ENCODE assay signal across 18 cellular contexts in genomic region chr18:63895190-63895589, GRCh38. TPM values are rescaled to one million over a fixed set of nuclear protein-coding genes. Genes with fewer than 3 reads are reported as not detected.
DNase-seq lines count a peak whose midpoint lies in the region; ATAC-seq lines count a peak whose summit lies in the region.
"Had no signal": no experiment of that assay in that cellular context is flagged by ENCODE, and none has a peak within 500 bp of the region (broad histone marks: within the 10 kb centered on the region; RNA-seq: fewer than 3 reads in every experiment).

No MANE protein-coding gene starts in this region.

- no peaks in the 10 kb centered on the region for H3K27me3 ChIP-seq in BLaER1 treated with 17β-estradiol and CSF1 and Interleukin-3, amounts not matched to agents 10 nM and 100 nM
- H3K27me3 ChIP-seq: Peyer's patch had no signal

- DNase-seq in KBM-7 (peak; percentile 6), NOMO-1 treated with dmso at 0.1 percent for 144 hours (lab: John Stamatoyannopoulos, UW; ENCODE audit: unreplicated experiment) (peak; percentile 61), epithelial cell of prostate (ENCODE audit: low read depth, low spot score) (no peak), dedifferentiated amniotic fluid mesenchymal stem cell (ENCODE audit: extremely low spot score) (no peak)
- no peak for DNase-seq in activated T-cell treated with anti-CD3 and anti-CD28 coated beads, Interleukin-2, amount 50 U/mL, for 72 hours
- DNase-seq: C1 segment of cervical spinal cord, H9, NCI-H1417 treated with DMSO at 0.1 percent for 48 hours, NCI-H2029 treated with DMSO at 0.1 percent for 48 hours, NCI-H2171 treated with DMSO at 0.1 percent for 48 hours, NCI-H510A, NCI-H774, Peyer's patch had no signal

- H3K36me3 Mint-ChIP-seq in activated T-cell treated with anti-CD3 and anti-CD28 coated beads, Interleukin-2, amount 50 U/mL, for 72 hours (ENCODE audit: insufficient read depth in 2 of 2), result no peaks in the 10 kb centered on the region
- H3K36me3 Mint-ChIP-seq: IgD-negative memory B cell had no signal

- no peaks in the 10 kb centered on the region for H3K36me3 ChIP-seq in BLaER1 treated with 17β-estradiol and CSF1 and Interleukin-3, amounts not matched to agents 10 nM and 100 nM
- H3K36me3 ChIP-seq: Peyer's patch had no signal

- H3K4me3 ChIP-seq in BLaER1 treated with 17β-estradiol and CSF1 and Interleukin-3, amounts not matched to agents 10 nM and 100 nM, result no peak overlapping the region
- H3K4me3 ChIP-seq: Peyer's patch had no signal

- no peaks in the 10 kb centered on the region for H3K9me3 Mint-ChIP-seq in activated T-cell treated with anti-CD3 and anti-CD28 coated beads, Interleukin-2, amount 50 U/mL, for 72 hours
- H3K9me3 Mint-ChIP-seq: IgD-negative memory B cell; T-helper 2 cell treated with Interferon-gamma antibody and Interleukin-4, amounts not matched to agents 5 μg/mL and 100 μg/mL, for 36 hours had no signal

- H3K27me3 Mint-ChIP-seq in activated T-cell treated with anti-CD3 and anti-CD28 coated beads, Interleukin-2, amount 50 U/mL, for 72 hours (ENCODE audit: low read depth), result peaks cover 40% of the 10 kb centered on the region

- no peak overlapping the region for H3K4me3 Mint-ChIP-seq in activated T-cell treated with anti-CD3 and anti-CD28 coated beads, Interleukin-2, amount 50 U/mL, for 72 hours
- H3K4me3 Mint-ChIP-seq: H9; IgD-negative memory B cell; T-helper 2 cell treated with Interferon-gamma antibody and Interleukin-4, amounts not matched to agents 5 μg/mL and 100 μg/mL, for 36 hours had no signal

- H3K9ac ChIP-seq in BLaER1 treated with 17β-estradiol and CSF1 and Interleukin-3, amounts not matched to agents 10 nM and 100 nM, result no peak overlapping the region

- no peak overlapping the region for H3K27ac Mint-ChIP-seq in activated T-cell treated with anti-CD3 and anti-CD28 coated beads, Interleukin-2, amount 50 U/mL, for 72 hours
- H3K27ac Mint-ChIP-seq: H9; IgD-negative memory B cell; T-helper 2 cell treated with Interferon-gamma antibody and Interleukin-4, amounts not matched to agents 5 μg/mL and 100 μg/mL, for 36 hours had no signal

- H3K4me1 ChIP-seq in BLaER1 treated with 17β-estradiol and CSF1 and Interleukin-3, amounts not matched to agents 10 nM and 100 nM, result peaks cover 7 to 47% (median 24%) of the 10 kb centered on the region in 10 experiments; a peak in 19 of 20 replicates
- H3K4me1 ChIP-seq: Peyer's patch had no signal

- no peak for ATAC-seq in activated T-cell treated with anti-CD3 and anti-CD28 coated beads, Interleukin-2, amount 50 U/mL, for 72 hours (replicated peaks in 1 of 2)
- ATAC-seq in HG02759 (IDR thresholded peaks at IDR 0.05; ENCODE audit: unreplicated experiment) (no peak), HG02938 (IDR thresholded peaks at IDR 0.05; ENCODE audit: unreplicated experiment) (no peak)

- H3K9me3 ChIP-seq in BLaER1 treated with 17β-estradiol and CSF1 and Interleukin-3, amounts not matched to agents 10 nM and 100 nM (replicated peaks in 1 of 11), result no peaks in the 10 kb centered on the region
- H3K9me3 ChIP-seq: Peyer's patch had no signal

- H3K27ac ChIP-seq in BLaER1 treated with 17β-estradiol and CSF1 and Interleukin-3, amounts not matched to agents 10 nM and 100 nM, result peak overlapping the region in 1 of 11 experiments; percentile 26; a peak in 1 of 22 replicates
- peak overlapping the region; percentile 23 for H3K27ac ChIP-seq in epithelial cell of prostate
- H3K27ac ChIP-seq: Peyer's patch had no signal

- H4K20me1 ChIP-seq in BLaER1 treated with 17β-estradiol and CSF1 and Interleukin-3, amounts not matched to agents 10 nM and 100 nM, result no peaks in the 10 kb centered on the region

- peak overlapping the region; percentile 17 to 77 (median 60); a peak in 21 of 22 replicates for H3K4me2 ChIP-seq in BLaER1 treated with 17β-estradiol and CSF1 and Interleukin-3, amounts not matched to agents 10 nM and 100 nM

- H3K4me1 Mint-ChIP-seq in activated T-cell treated with anti-CD3 and anti-CD28 coated beads, Interleukin-2, amount 50 U/mL, for 72 hours (ENCODE audit: low read depth), result no peaks in the 10 kb centered on the region
- H3K4me1 Mint-ChIP-seq: H9, IgD-negative memory B cell had no signal

- in situ Hi-C loops in KBM-7 (cut with MboI; ENCODE audit: low pct_unique_long_range_greater_than_20kb, low sequenced_read_pairs), result no loop called here

RNA-seq across cellular contexts. Expression of gene SERPINB2, which starts 7.7 kb away (rescaled TPM):
- total RNA-seq in activated T-cell treated with anti-CD3 and anti-CD28 coated beads, Interleukin-2, amount 50 U/mL, for 72 hours, result not detected
- total RNA-seq: H9, Peyer's patch had no signal

RNA-seq across cellular contexts. Expression of gene SERPINB10, which starts 12.6 kb away (rescaled TPM):
- 1 to 10 TPM; 1.5 to 2.8 TPM for total RNA-seq in activated T-cell treated with anti-CD3 and anti-CD28 coated beads, Interleukin-2, amount 50 U/mL, for 72 hours
- total RNA-seq: H9, Peyer's patch had no signal

RNA-seq across cellular contexts. Expression of gene HMSD, which starts 53.9 kb away (rescaled TPM):
- 10 to 100 TPM; 65.8 to 68.8 TPM for total RNA-seq in activated T-cell treated with anti-CD3 and anti-CD28 coated beads, Interleukin-2, amount 50 U/mL, for 72 hours
- total RNA-seq: Peyer's patch had no signal

Comparison
In these comparisons a context has a peak if more than half of its experiments do, and no peak if none do; other contexts are left out.
1. DNase-seq: peak in KBM-7 (single experiment) and NOMO-1 treated with dmso at 0.1 percent for 144 hours (single experiment); none in epithelial cell of prostate (single experiment), dedifferentiated amniotic fluid mesenchymal stem cell (single experiment) and activated T-cell treated with anti-CD3 and anti-CD28 coated beads, Interleukin-2, amount 50 U/mL, for 72 hours (0 of 2).